Comparison of ENCODE assay signal across 8 cellular contexts in genomic region chr11:65261591-65262380, GRCh38. TPM values are rescaled to one million over a fixed set of nuclear protein-coding genes. Genes with fewer than 3 reads are reported as not detected.
DNase-seq lines count a peak whose midpoint lies in the region; ATAC-seq and TF ChIP-seq lines count a peak whose summit lies in the region.

A gene with protein sequence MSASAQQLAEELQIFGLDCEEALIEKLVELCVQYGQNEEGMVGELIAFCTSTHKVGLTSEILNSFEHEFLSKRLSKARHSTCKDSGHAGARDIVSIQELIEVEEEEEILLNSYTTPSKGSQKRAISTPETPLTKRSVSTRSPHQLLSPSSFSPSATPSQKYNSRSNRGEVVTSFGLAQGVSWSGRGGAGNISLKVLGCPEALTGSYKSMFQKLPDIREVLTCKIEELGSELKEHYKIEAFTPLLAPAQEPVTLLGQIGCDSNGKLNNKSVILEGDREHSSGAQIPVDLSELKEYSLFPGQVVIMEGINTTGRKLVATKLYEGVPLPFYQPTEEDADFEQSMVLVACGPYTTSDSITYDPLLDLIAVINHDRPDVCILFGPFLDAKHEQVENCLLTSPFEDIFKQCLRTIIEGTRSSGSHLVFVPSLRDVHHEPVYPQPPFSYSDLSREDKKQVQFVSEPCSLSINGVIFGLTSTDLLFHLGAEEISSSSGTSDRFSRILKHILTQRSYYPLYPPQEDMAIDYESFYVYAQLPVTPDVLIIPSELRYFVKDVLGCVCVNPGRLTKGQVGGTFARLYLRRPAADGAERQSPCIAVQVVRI (plus strand): TSS chr11:65261962. CDS start chr11:65262293, 331 bp downstream.

- POLR2A ChIA-PET in SK-N-SH (lab: Yijun Ruan, JAX), result interaction anchor here (0.8 to 1.8 kb wide), 6 partner anchors 13 to 240 kb away, joined by 3 to 8 read pairs (median 3); partner anchors contain the start of genes CDC42EP2, DPF2 and MALAT1

- 0% methylated on average over 20 of the region's 66 CpGs for WGBS in SK-N-SH (ENCODE audit: low lambda C conversion rate)

- peak within 1 kb of the TSS; percentile 92 for H2AFZ ChIP-seq in SK-N-SH (ENCODE audit: low read depth)

- ATAC-seq in HG02588 (IDR thresholded peaks at IDR 0.05; ENCODE audit: unreplicated experiment), result peak; percentile 75

- peaks cover 0 to 12% of the 10 kb centered on the region in 2 experiments; a peak in 1 of 4 replicates for H3K4me1 ChIP-seq in SK-N-SH (ENCODE audit: control insufficient read depth in 1 of 2, insufficient read depth in 2 of 2, low read depth in 1 of 2, low read length in 1 of 2)

- H3K79me2 ChIP-seq in SK-N-SH (ENCODE audit: insufficient read depth), result peaks cover 47% of the 10 kb centered on the region

- H3K9me3 ChIP-seq in SK-N-SH, result no peaks in the 10 kb centered on the region

- H3K36me3 ChIP-seq in GM06990 (ENCODE audit: control insufficient read depth, insufficient read depth, low read length) (peaks cover 2% of the 10 kb centered on the region), SK-N-SH (replicated peaks in 1 of 2; ENCODE audit: control insufficient read depth in 1 of 2, insufficient read depth in 2 of 2, low read length in 1 of 2) (peaks cover 2 to 3% of the 10 kb centered on the region in 2 experiments)

- H3K4me3 ChIP-seq in GM06990 (replicated peaks; ENCODE audit: low read depth, low read length), result peak within 1 kb of the TSS; percentile 91
- H3K4me3 ChIP-seq in SK-N-SH (ENCODE audit: low read depth in 2 of 2, low read length in 1 of 2), result peak within 1 kb of the TSS; percentile 68 to 82

- TF ChIP-seq EP300 in SK-N-SH (IDR thresholded peaks at IDR 0.05; ENCODE audit: borderline replicate concordance in 1 of 2, low read depth in 1 of 2, low read length in 1 of 2), result no peak

- peak within 1 kb of the TSS; percentile 95 for H3K4me2 ChIP-seq in SK-N-SH

- no peak for TF ChIP-seq RAD21 in SK-N-SH (IDR thresholded peaks at IDR 0.05; ENCODE audit: low read length)

- H3K9ac ChIP-seq in SK-N-SH, result peak within 1 kb of the TSS; percentile 91

- peak within 1 kb of the TSS; percentile 65 to 84 for H3K27ac ChIP-seq in SK-N-SH (ENCODE audit: low read depth in 2 of 2, low read length in 1 of 2)
- H3K27ac ChIP-seq in temporal lobe (ENCODE audit: low read depth, low read length), result peak within 1 kb of the TSS; percentile 92

- H3K9me2 ChIP-seq in SK-N-SH, result no peaks in the 10 kb centered on the region

- H3F3A ChIP-seq in SK-N-SH (replicated peaks; ENCODE audit: insufficient read depth), result peaks cover 8% of the 10 kb centered on the region

- TF ChIP-seq CTCF in GM06990 (IDR thresholded peaks at IDR 0.05; ENCODE audit: insufficient read depth, low read length, poor library complexity, severe bottlenecking) (no peak), SK-N-SH (IDR thresholded peaks at IDR 0.05) (no peak)

- CTCF ChIA-PET in SK-N-SH (lab: Yijun Ruan, JAX), result interaction anchor here (0.6 to 2.2 kb wide), 13 partner anchors 12 to 424 kb away, joined by 3 to 28 read pairs (median 3); partner anchors contain the start of gene CDC42EP2

- H3K27me3 ChIP-seq in GM06990 (replicated peaks; ENCODE audit: control insufficient read depth, insufficient read depth, low read length) (no peaks in the 10 kb centered on the region), SK-N-SH (ENCODE audit: insufficient read depth) (no peaks in the 10 kb centered on the region)

- DNase-seq in GM06990 (ENCODE audit: extremely low read depth, insufficient read length) (peak; percentile 100), NCI-H1092 (lab: John Stamatoyannopoulos, UW) (peak; percentile 98), SK-N-SH (peak; percentile 100), globus pallidus (ENCODE audit: low spot score) (peak; percentile 90), occipital lobe (lab: John Stamatoyannopoulos, UW) (peak; percentile 82)
- peak; percentile 94 for DNase-seq in activated naive CD4-positive, alpha-beta T cell treated with anti-CD3 and anti-CD28 coated beads, Interleukin-2, amount 50 U/mL, for 16 hours

- H4K20me1 ChIP-seq in SK-N-SH (ENCODE audit: insufficient read depth), result no peaks in the 10 kb centered on the region

TF ChIP-seq in SK-N-SH, 30 proteins besides CTCF, POLR2A, EP300 and RAD21:
- peak; percentile 83 for TF ChIP-seq MXI1 (IDR thresholded peaks at IDR 0.05; ENCODE audit: low read depth, low read length)
- peak; percentile 18; the same call in 1 of the 2 replicates for TF ChIP-seq SIN3A (IDR thresholded peaks at IDR 0.05; ENCODE audit: borderline replicate concordance, low read depth, low read length)
- TF ChIP-seq ZBTB33 (IDR thresholded peaks at IDR 0.05; ENCODE audit: borderline replicate concordance, low read depth), result 0 out of 2 replicates have a peak, but pooled peaks have one; percentile 66
- peak; percentile 40 for TF ChIP-seq CHD2 (IDR thresholded peaks at IDR 0.05; ENCODE audit: low read length, partially characterized antibody)
- TF ChIP-seq JUND (IDR thresholded peaks at IDR 0.05), result no peak
- peak; percentile 56; the same call in 1 of the 2 replicates for TF ChIP-seq ELF1 (IDR thresholded peaks at IDR 0.05)
- TF ChIP-seq PBX3 (IDR thresholded peaks at IDR 0.05), result no peak
- TF ChIP-seq TAF1 (IDR thresholded peaks at IDR 0.05; ENCODE audit: borderline replicate concordance, low read depth, low read length), result peak; percentile 85
- TF ChIP-seq YY1 (IDR thresholded peaks at IDR 0.05; ENCODE audit: low read depth), result 0 out of 2 replicates have a peak, but pooled peaks have one; percentile 52
- peak; percentile 15; the same call in 1 of the 2 replicates for TF ChIP-seq REST (IDR thresholded peaks at IDR 0.05; ENCODE audit: low read depth, low read length)
- TF ChIP-seq NFIC (IDR thresholded peaks at IDR 0.05; ENCODE audit: borderline replicate concordance), result peak; percentile 73
- peak; percentile 100 for TF ChIP-seq NRF1 (IDR thresholded peaks at IDR 0.05; ENCODE audit: low read depth, low read length)
- TF ChIP-seq, protein P1, sequence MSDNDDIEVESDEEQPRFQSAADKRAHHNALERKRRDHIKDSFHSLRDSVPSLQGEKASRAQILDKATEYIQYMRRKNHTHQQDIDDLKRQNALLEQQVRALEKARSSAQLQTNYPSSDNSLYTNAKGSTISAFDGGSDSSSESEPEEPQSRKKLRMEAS (IDR thresholded peaks at IDR 0.05; ENCODE audit: low read depth), result peak; percentile 79; the same call in 1 of the 2 replicates
- peak; percentile 98 for TF ChIP-seq POLR2AphosphoS5 (IDR thresholded peaks at IDR 0.05; ENCODE audit: low read depth, low read length)
- no peak for TF ChIP-seq MEF2A (IDR thresholded peaks at IDR 0.05; ENCODE audit: borderline replicate concordance, low read depth)

RNA-seq across cellular contexts. Expression of the gene that starts here (rescaled TPM):
- 18.4 and 19.4 TPM in 2 replicates for polyA plus RNA-seq in SK-N-SH (2012; rRNA removed)
- 10.1 and 12.1 TPM in 2 replicates for polyA plus RNA-seq in SK-N-SH (2012; cell fraction: cytosol; rRNA removed)
- polyA plus RNA-seq in SK-N-SH (2012; cell fraction: nucleus; rRNA removed), result 26.0 and 41.1 TPM in 2 replicates
- total RNA-seq in occipital lobe, result 0.94 TPM
- 2.7 TPM for total RNA-seq in temporal lobe

Comparison
In these comparisons a context has a peak if more than half of its experiments do, and no peak if none do; other contexts are left out.
1. Peak in every context shown above with its lines: DNase-seq, ATAC-seq, H3K4me3 ChIP-seq and H3K27ac ChIP-seq.
2. Peak in DNase-seq in occipital lobe; RNA of the gene not detected or under 1 TPM.